In the genomic region with DNA sequence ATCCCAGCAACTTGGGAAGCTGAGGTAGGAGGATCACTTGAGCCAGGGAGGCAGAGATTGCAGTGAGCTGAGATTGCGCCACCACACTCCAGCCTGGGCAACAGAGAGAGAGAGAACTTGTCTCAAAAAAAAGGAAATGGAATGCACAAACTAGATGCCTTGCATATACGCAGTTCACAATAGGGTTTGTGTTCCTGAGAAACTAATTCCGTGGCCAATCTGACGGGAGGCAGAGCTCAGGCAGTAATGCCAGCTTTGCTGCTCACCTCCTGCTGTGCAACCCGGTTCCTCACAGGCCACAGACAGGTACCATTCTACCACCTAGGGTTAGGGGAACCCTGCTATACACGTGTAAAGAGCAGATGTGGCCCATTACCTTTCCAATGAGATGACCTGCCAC, we compare ENCODE assay signal across 1 cellular context.
TF ChIP-seq lines count a peak whose summit lies in the region.

No MANE protein-coding gene starts in this region.

TF ChIP-seq in neural cell, 6 proteins besides CTCF, POLR2A, EP300 and RAD21 (continued from another document):
- no peak for TF ChIP-seq REST (IDR thresholded peaks at IDR 0.05; ENCODE audit: borderline replicate concordance)
- no peak for TF ChIP-seq POLR2AphosphoS5 (IDR thresholded peaks at IDR 0.05)
- no peak for TF ChIP-seq TAF1 (IDR thresholded peaks at IDR 0.05; ENCODE audit: low read depth)
- no peak for TF ChIP-seq MXI1 (conservative IDR thresholded peaks at IDR 0.05; ENCODE audit: poor library complexity, severe bottlenecking)
- no peak for TF ChIP-seq SMC3 (conservative IDR thresholded peaks at IDR 0.05; ENCODE audit: poor library complexity)
TF ChIP-seq in neural cell: peak in this region for 0.
